18 cellular contexts compared by ENCODE assay signal in the genomic region with DNA sequence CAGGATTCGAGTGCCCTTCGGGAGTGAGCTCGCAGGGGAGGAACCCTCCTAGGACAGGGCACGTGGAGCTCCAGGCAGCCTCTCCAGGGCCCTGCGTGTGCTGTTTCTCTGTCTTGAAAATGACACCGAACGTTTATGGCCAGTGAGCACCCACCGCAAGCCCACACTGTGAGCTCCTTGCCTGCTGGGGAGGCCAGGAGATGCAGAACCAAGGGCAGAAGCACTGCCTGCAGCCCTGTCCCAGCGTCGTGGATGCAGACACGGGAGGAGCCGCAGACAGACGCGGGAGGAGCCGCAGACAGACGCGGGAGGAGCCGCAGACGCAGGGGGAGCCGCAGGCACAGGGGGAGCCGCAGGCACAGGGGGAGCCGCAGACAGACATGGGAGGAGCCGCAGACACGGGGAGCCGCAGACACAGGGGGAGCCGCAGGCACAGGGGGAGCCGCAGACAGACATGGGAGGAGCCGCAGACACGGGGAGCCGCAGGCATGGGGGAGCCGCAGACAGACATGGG.
DNase-seq lines count a peak whose midpoint lies in the region; ATAC-seq and TF ChIP-seq lines count a peak whose summit lies in the region.
"Had no signal": no experiment of that assay in that cellular context is flagged by ENCODE, and none has a peak within 500 bp of the region (broad histone marks: within the 10 kb centered on the region; RNA-seq: fewer than 3 reads in every experiment).

No MANE protein-coding gene starts in this region.

- TF ChIP-seq CTCF in suprapubic skin (IDR thresholded peaks at IDR 0.05) = no peak

- 71% methylated on average over 11 of the region's 31 CpGs for WGBS in suprapubic skin

- ATAC-seq in activated naive CD8-positive, alpha-beta T cell treated with anti-CD3 and anti-CD28 coated beads, Interleukin-2, amount 10 ng/mL, durations not matched to agents 7 days and 5 days (ENCODE audit: low read depth) = no peak
- ATAC-seq in HG03469 (IDR thresholded peaks at IDR 0.05; ENCODE audit: unreplicated experiment) = no peak
- ATAC-seq in GM18867 (IDR thresholded peaks at IDR 0.05; ENCODE audit: unreplicated experiment) = no peak
- no peak for ATAC-seq in HG03520 (IDR thresholded peaks at IDR 0.05; ENCODE audit: unreplicated experiment)
- ATAC-seq: Panc1 had no signal

- H3K27me3 ChIP-seq in suprapubic skin = peaks cover 4% of the 10 kb centered on the region
- H3K27me3 ChIP-seq: BLaER1 had no signal

- H3K27ac Mint-ChIP-seq in activated naive CD8-positive, alpha-beta T cell treated with anti-CD3 and anti-CD28 coated beads, Interleukin-2, amount 10 ng/mL, durations not matched to agents 7 days and 5 days = no peak overlapping the region
- no peak overlapping the region for H3K27ac Mint-ChIP-seq in activated naive CD8-positive, alpha-beta T cell treated with anti-CD3 and anti-CD28 coated beads for 36 hours

- H3K9me3 ChIP-seq in suprapubic skin = no peaks in the 10 kb centered on the region
- H3K9me3 ChIP-seq: BLaER1 had no signal

- H3K4me1 ChIP-seq in suprapubic skin = no peaks in the 10 kb centered on the region
- H3K4me1 ChIP-seq: BLaER1 had no signal

- no peaks in the 10 kb centered on the region for H3K36me3 Mint-ChIP-seq in activated naive CD8-positive, alpha-beta T cell treated with anti-CD3 and anti-CD28 coated beads, Interleukin-2, amount 10 ng/mL, durations not matched to agents 7 days and 5 days
- no peaks in the 10 kb centered on the region for H3K36me3 Mint-ChIP-seq in activated naive CD8-positive, alpha-beta T cell treated with anti-CD3 and anti-CD28 coated beads for 36 hours
- H3K36me3 Mint-ChIP-seq: CD8-positive, alpha-beta memory T cell had no signal

- no peak overlapping the region for H3K27ac ChIP-seq in suprapubic skin
- H3K27ac ChIP-seq: BLaER1, GM23248 had no signal

- no peaks in the 10 kb centered on the region for H3K4me1 Mint-ChIP-seq in activated naive CD8-positive, alpha-beta T cell treated with anti-CD3 and anti-CD28 coated beads, Interleukin-2, amount 10 ng/mL, durations not matched to agents 7 days and 5 days
- no peaks in the 10 kb centered on the region for H3K4me1 Mint-ChIP-seq in activated naive CD8-positive, alpha-beta T cell treated with anti-CD3 and anti-CD28 coated beads for 36 hours
- H3K4me1 Mint-ChIP-seq: CD8-positive, alpha-beta memory T cell had no signal

- no peak overlapping the region for H3K4me3 Mint-ChIP-seq in activated naive CD8-positive, alpha-beta T cell treated with anti-CD3 and anti-CD28 coated beads, Interleukin-2, amount 10 ng/mL, durations not matched to agents 7 days and 5 days
- no peak overlapping the region for H3K4me3 Mint-ChIP-seq in activated naive CD8-positive, alpha-beta T cell treated with anti-CD3 and anti-CD28 coated beads for 36 hours
- H3K4me3 Mint-ChIP-seq: CD8-positive, alpha-beta memory T cell had no signal

- peak; percentile 16 for DNase-seq in activated naive CD8-positive, alpha-beta T cell treated with anti-CD3 and anti-CD28 coated beads, Interleukin-2, amount 10 ng/mL, durations not matched to agents 7 days and 5 days
- no peak for DNase-seq in activated naive CD8-positive, alpha-beta T cell treated with anti-CD3 and anti-CD28 coated beads for 36 hours
- peak; percentile 62 for DNase-seq in NCI-H69 (lab: John Stamatoyannopoulos, UW)
- DNase-seq in mesenteric fat pad (ENCODE audit: low spot score) = peak; percentile 57
- DNase-seq in suprapubic skin (ENCODE audit: low spot score in 2 of 2) = peak; percentile 22 to 40
- DNase-seq: DMS79 treated with DMSO at 0.1 percent for 48 hours, GM23248, KBM-7, NCI-H1417 treated with DMSO at 0.1 percent for 48 hours, NCI-H1930, NCI-H510A treated with DMSO at 0.1 percent for 48 hours, SHP77 had no signal

- no peak for TF ChIP-seq POLR2A in suprapubic skin (IDR thresholded peaks at IDR 0.05)

- H3K4me3 ChIP-seq in suprapubic skin = no peak overlapping the region
- H3K4me3 ChIP-seq: BLaER1, GM23248 had no signal

- no peaks in the 10 kb centered on the region for H3K36me3 ChIP-seq in suprapubic skin
- H3K36me3 ChIP-seq: BLaER1 had no signal

- no peak for TF ChIP-seq EP300 in suprapubic skin (IDR thresholded peaks at IDR 0.05)

- POLR2A ChIA-PET in activated naive CD8-positive, alpha-beta T cell treated with anti-CD3 and anti-CD28 coated beads, Interleukin-2, amount 10 ng/mL, durations not matched to agents 7 days and 5 days (lab: Charles Lee) = no interaction called here

- H3K27me3 Mint-ChIP-seq in activated naive CD8-positive, alpha-beta T cell treated with anti-CD3 and anti-CD28 coated beads, Interleukin-2, amount 10 ng/mL, durations not matched to agents 7 days and 5 days = no peaks in the 10 kb centered on the region
- H3K27me3 Mint-ChIP-seq in activated naive CD8-positive, alpha-beta T cell treated with anti-CD3 and anti-CD28 coated beads for 36 hours = no peaks in the 10 kb centered on the region
- H3K27me3 Mint-ChIP-seq: CD8-positive, alpha-beta memory T cell had no signal

- H3K9me3 Mint-ChIP-seq in activated naive CD8-positive, alpha-beta T cell treated with anti-CD3 and anti-CD28 coated beads, Interleukin-2, amount 10 ng/mL, durations not matched to agents 7 days and 5 days = no peaks in the 10 kb centered on the region
- H3K9me3 Mint-ChIP-seq in activated naive CD8-positive, alpha-beta T cell treated with anti-CD3 and anti-CD28 coated beads for 36 hours = no peaks in the 10 kb centered on the region
- H3K9me3 Mint-ChIP-seq: CD8-positive, alpha-beta memory T cell had no signal
